In genomic region chr6:41894366-41895299, GRCh38 we compare ENCODE assay signal across 8 cellular contexts. TPM values are rescaled to one million over a fixed set of nuclear protein-coding genes. Genes with fewer than 3 reads are reported as not detected.
DNase-seq lines count a peak whose midpoint lies in the region; ATAC-seq lines count a peak whose summit lies in the region.

No MANE protein-coding gene starts in this region.

- no peak overlapping the region for H3K4me3 Mint-ChIP-seq in activated CD4-positive, alpha-beta memory T cell treated with anti-CD3 and anti-CD28 coated beads for 36 hours

- DNase-seq in activated CD4-positive, alpha-beta memory T cell treated with anti-CD3 and anti-CD28 coated beads for 36 hours: peak; percentile 24
- DNase-seq in Right ventricle myocardium superior (no peak), AG20443 (ENCODE audit: low spot score) (no peak)

- H3K4me3 ChIP-seq in HUES6 (ENCODE audit: low read depth, low read length) (peak overlapping the region; percentile 69), rectal smooth muscle tissue (ENCODE audit: low read length) (peak overlapping the region; percentile 67)

- no peaks in the 10 kb centered on the region for H3K27me3 ChIP-seq in HUES6 (ENCODE audit: control insufficient read depth, insufficient read depth, low read length)
- no peaks in the 10 kb centered on the region for H3K27me3 ChIP-seq in rectal smooth muscle tissue (ENCODE audit: control insufficient read depth, insufficient read depth, low read length)

- ATAC-seq in GM21526 (IDR thresholded peaks at IDR 0.05; ENCODE audit: low FRiP score, unreplicated experiment) (peak; percentile 17), Right ventricle myocardium superior (ENCODE audit: poor library complexity) (peak; percentile 59), GM18520 (IDR thresholded peaks at IDR 0.05; ENCODE audit: unreplicated experiment) (no peak)

- POLR2A ChIA-PET in activated CD4-positive, alpha-beta memory T cell treated with anti-CD3 and anti-CD28 coated beads for 36 hours (lab: Charles Lee): interaction anchor here (0.6 to 2.0 kb wide), 6 partner anchors 12 to 155 kb away, joined by 3 to 11 read pairs (median 8); partner anchors contain the start of genes BYSL, MED20, TAF8 and TOMM6

- H3K27me3 Mint-ChIP-seq in activated CD4-positive, alpha-beta memory T cell treated with anti-CD3 and anti-CD28 coated beads for 36 hours: no peaks in the 10 kb centered on the region

- H3K4me1 ChIP-seq in ES-I3 (ENCODE audit: insufficient read depth, low read length) (peaks cover 5% of the 10 kb centered on the region), HUES6 (ENCODE audit: control insufficient read depth, insufficient read depth, low read length) (peaks cover 17% of the 10 kb centered on the region), rectal smooth muscle tissue (ENCODE audit: control insufficient read depth, insufficient read depth, low read length) (peaks cover 4% of the 10 kb centered on the region)

- H3K9me3 Mint-ChIP-seq in activated CD4-positive, alpha-beta memory T cell treated with anti-CD3 and anti-CD28 coated beads for 36 hours: no peaks in the 10 kb centered on the region

- H3K9ac ChIP-seq in ES-I3 (ENCODE audit: low read depth, low read length) (peak overlapping the region; percentile 63), HUES6 (ENCODE audit: low read length) (peak overlapping the region; percentile 89), rectal smooth muscle tissue (ENCODE audit: low read length) (no peak overlapping the region)

- H3K36me3 ChIP-seq in ES-I3 (ENCODE audit: insufficient read depth, low read length) (no peaks in the 10 kb centered on the region), HUES6 (ENCODE audit: control insufficient read depth, insufficient read depth, low read length) (no peaks in the 10 kb centered on the region), rectal smooth muscle tissue (ENCODE audit: control insufficient read depth, insufficient read depth, low read length) (no peaks in the 10 kb centered on the region)

- intact Hi-C loops in activated CD4-positive, alpha-beta memory T cell treated with anti-CD3 and anti-CD28 coated beads for 36 hours (cut with micrococcal nuclease): loop anchor here (1.0 to 2.0 kb wide), 5 partner anchors 27 to 154 kb away; partner anchors contain the start of genes BYSL, MED20 and TOMM6
- intact Hi-C loops in Right ventricle myocardium superior (cut with DNase I): loop anchor here (10.0 kb wide), 1 partner anchor 100 kb away; no protein-coding TSS in a partner anchor

- CTCF ChIA-PET in activated CD4-positive, alpha-beta memory T cell treated with anti-CD3 and anti-CD28 coated beads for 36 hours (lab: Charles Lee): interaction anchor here (1.0 to 13.0 kb wide), 5 partner anchors 27 to 210 kb away, joined by 3 to 190 read pairs (median 19); partner anchors contain the start of genes BYSL, MED20, TAF8 and TOMM6

- H3K36me3 Mint-ChIP-seq in activated CD4-positive, alpha-beta memory T cell treated with anti-CD3 and anti-CD28 coated beads for 36 hours: no peaks in the 10 kb centered on the region

- no peak overlapping the region for H3K27ac Mint-ChIP-seq in activated CD4-positive, alpha-beta memory T cell treated with anti-CD3 and anti-CD28 coated beads for 36 hours

- H3K27ac ChIP-seq in HUES6 (ENCODE audit: low read depth, low read length) (no peak overlapping the region), rectal smooth muscle tissue (ENCODE audit: low read depth, low read length) (no peak overlapping the region)

- peaks cover 9% of the 10 kb centered on the region for H3K4me1 Mint-ChIP-seq in activated CD4-positive, alpha-beta memory T cell treated with anti-CD3 and anti-CD28 coated beads for 36 hours (ENCODE audit: low read depth)

- no peaks in the 10 kb centered on the region for H3K9me3 ChIP-seq in ES-I3 (ENCODE audit: control insufficient read depth, insufficient read depth, low read length)
- no peaks in the 10 kb centered on the region for H3K9me3 ChIP-seq in HUES6 (ENCODE audit: control insufficient read depth, insufficient read depth, low read depth, low read length)

RNA-seq across cellular contexts. Expression of gene USP49, which starts 0.5 kb away (rescaled TPM):
- 1 to 10 TPM; 6.1 to 6.3 TPM for total RNA-seq in activated CD4-positive, alpha-beta memory T cell treated with anti-CD3 and anti-CD28 coated beads for 36 hours
- 1.2 TPM for total RNA-seq in Right ventricle myocardium superior

RNA-seq across cellular contexts. Expression of gene MED20, which starts 26.3 kb away (rescaled TPM):
- total RNA-seq in activated CD4-positive, alpha-beta memory T cell treated with anti-CD3 and anti-CD28 coated beads for 36 hours: 10 to 100 TPM; 18.2 to 18.3 TPM
- total RNA-seq in Right ventricle myocardium superior: 19.8 TPM

RNA-seq across cellular contexts. Expression of gene BYSL, which starts 26.7 kb away (rescaled TPM):
- total RNA-seq in activated CD4-positive, alpha-beta memory T cell treated with anti-CD3 and anti-CD28 coated beads for 36 hours: 10 to 100 TPM; 46.6 to 51.0 TPM
- 9.0 TPM for total RNA-seq in Right ventricle myocardium superior

RNA-seq across cellular contexts. Expression of gene CCND3, which starts 47.0 kb away (rescaled TPM):
- 100 to 1,000 TPM; 570 to 573 TPM for total RNA-seq in activated CD4-positive, alpha-beta memory T cell treated with anti-CD3 and anti-CD28 coated beads for 36 hours
- 42.3 TPM for total RNA-seq in Right ventricle myocardium superior
